6 cellular contexts compared by ENCODE assay signal in the genomic region with DNA sequence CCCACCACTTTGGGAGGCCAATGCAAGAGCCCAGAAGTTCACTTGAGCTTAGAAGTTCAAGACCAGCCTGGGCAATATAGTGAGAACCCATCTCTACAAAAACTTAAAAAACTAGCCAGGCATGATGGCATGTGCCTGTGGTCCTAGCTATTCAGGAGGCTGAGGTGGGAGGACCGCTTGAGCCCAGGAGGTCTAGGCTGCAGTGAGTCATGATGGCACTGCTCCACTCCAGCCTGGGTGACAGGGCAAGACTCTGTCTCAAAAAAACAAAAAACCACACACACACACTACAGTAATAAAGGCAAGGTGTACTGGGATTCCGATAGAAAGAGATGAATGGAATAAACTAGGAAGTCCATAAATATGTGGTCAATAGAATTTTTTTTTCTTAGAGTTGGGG. TPM values are rescaled to one million over a fixed set of nuclear protein-coding genes. Genes with fewer than 3 reads are reported as not detected.
"Had no signal": no experiment of that assay in that cellular context is flagged by ENCODE, and none has a peak within 500 bp of the region (broad histone marks: within the 10 kb centered on the region; RNA-seq: fewer than 3 reads in every experiment).

No MANE protein-coding gene starts in this region.

- DNase-seq: H9, HCEC 1CT, IMR-90 had no signal

RNA-seq across cellular contexts. Expression of a gene that starts 35.6 kb away (rescaled TPM):
- total RNA-seq: GM23338, H1, HT-29, IMR-90 had no signal
